7 cellular contexts compared by ENCODE assay signal in genomic region chrX:1051421-1051820, GRCh38.
"Had no signal": no experiment of that assay in that cellular context is flagged by ENCODE, and none has a peak within 500 bp of the region (broad histone marks: within the 10 kb centered on the region; RNA-seq: fewer than 3 reads in every experiment).

No MANE protein-coding gene starts in this region.

- H3K4me1 ChIP-seq: HAP-1 had no signal

- DNase-seq: H7, KG1 had no signal

- H3K27me3 Mint-ChIP-seq: IgD-negative memory B cell had no signal

- H3K4me3 Mint-ChIP-seq: GM23338 had no signal

- H3K4me2 ChIP-seq: GM23338 had no signal

- H3K4me3 ChIP-seq: GM23338, HAP-1 had no signal

- ATAC-seq: GM23338, HCT116 had no signal

- H3K4me1 Mint-ChIP-seq: GM23338, IgD-negative memory B cell had no signal

- H2AFZ ChIP-seq: GM23338 had no signal

- H3K36me3 Mint-ChIP-seq: IgD-negative memory B cell had no signal

- H3K27ac Mint-ChIP-seq: GM23338 had no signal

- H3K36me3 ChIP-seq: HAP-1 had no signal

- FAIRE-seq: HTR-8/SVneo had no signal
